ENCODE assay signal across 1 cellular context in the genomic region with DNA sequence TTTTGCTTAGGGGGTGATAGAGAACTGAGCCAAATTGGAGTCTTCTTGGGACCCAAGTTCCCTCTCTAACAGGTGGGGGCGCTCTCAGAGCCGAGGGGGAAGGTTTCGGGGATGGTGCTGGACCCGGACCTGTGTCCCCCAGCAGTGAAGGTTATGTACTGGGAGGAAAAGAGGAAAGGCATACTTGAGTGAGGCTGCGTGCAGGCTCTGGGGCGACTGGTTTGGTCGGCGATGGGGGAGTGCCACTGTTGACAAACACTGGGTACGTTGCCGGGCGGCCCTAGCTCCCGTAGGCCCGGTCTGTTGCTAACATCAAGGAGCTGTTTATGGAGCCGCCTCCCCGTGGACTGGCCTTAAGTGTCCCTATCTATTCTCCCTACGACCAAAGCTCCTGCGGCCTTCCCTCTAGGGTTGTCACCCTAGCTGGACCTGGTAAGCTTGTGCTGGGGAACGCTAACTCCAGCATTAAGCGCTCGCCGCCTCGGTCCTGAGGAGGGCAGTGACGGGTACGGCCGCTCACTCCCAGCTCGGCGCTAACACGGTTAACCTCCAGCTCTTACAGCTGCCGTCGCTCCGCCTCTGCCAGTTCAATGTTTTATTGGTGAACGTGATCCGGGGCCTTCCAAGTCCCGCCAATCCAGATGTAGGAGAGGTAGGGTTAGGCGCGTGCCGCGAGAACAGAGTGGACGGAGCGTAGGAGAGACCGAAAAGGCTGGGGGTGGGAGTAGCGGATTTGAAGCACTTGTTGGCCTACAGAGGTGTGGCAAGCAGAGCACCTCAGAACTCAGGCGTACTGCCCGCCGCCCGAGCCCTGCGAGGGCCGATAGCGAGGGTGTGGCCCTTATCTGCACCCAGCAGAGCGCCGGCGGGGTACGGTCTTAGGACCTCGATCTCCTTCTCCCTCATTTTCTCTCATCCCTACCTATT.
TF ChIP-seq lines count a peak whose summit lies in the region.

PPOX (plus strand) TSS at position 685 of the 927 bp plus-strand sequence. CDS start 422 bp downstream, outside the sequence.

TF ChIP-seq in WTC11, 78 proteins besides CTCF, POLR2A, EP300 and RAD21 (continued from another document):
- TF ChIP-seq HMGXB4 (CRISPR knock-in tag; IDR thresholded peaks at IDR 0.05): no peak; the same call in 1 of the 2 replicates
- TF ChIP-seq RORB (CRISPR knock-in tag; IDR thresholded peaks at IDR 0.05): no peak
- no peak for TF ChIP-seq ATF2 (CRISPR knock-in tag; IDR thresholded peaks at IDR 0.05; ENCODE audit: borderline replicate concordance, low read depth)
- TF ChIP-seq CREM (CRISPR knock-in tag; IDR thresholded peaks at IDR 0.05): peak; percentile 64; the same call in 1 of the 2 replicates
- TF ChIP-seq, protein P1, sequence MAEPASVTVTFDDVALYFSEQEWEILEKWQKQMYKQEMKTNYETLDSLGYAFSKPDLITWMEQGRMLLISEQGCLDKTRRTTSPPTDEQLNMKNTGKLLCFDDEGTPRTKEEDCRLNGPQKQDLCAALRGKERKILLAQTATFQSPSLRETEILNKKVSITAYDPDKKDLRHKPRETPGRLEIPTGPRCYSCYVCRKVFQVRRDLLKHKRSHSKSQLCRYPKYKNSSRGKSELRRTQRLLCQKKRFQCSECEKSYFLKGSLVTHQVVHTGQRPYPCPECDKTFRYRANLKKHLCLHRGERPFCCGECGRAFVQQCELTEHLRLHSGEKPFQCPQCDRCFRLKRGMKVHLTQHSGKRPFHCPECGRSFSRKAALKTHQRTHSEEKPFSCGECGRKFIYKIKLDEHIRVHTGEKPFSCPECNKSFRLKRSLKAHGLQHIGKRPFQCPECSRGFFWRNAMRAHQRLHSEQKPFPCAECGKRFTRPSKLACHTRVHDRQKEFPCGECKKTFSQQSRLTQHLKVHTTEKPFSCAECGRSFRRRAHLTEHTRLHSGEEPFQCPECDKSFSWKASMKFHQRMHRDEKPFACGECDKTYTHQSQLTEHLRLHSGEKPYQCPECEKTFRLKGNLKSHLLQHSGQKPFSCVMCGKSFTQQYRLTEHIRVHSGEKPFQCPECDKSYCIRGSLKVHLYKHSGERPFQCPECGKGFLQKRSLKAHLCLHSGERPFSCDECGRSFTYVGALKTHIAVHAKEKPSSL (CRISPR knock-in tag; conservative IDR thresholded peaks at IDR 0.05): no peak
- TF ChIP-seq, protein P2, sequence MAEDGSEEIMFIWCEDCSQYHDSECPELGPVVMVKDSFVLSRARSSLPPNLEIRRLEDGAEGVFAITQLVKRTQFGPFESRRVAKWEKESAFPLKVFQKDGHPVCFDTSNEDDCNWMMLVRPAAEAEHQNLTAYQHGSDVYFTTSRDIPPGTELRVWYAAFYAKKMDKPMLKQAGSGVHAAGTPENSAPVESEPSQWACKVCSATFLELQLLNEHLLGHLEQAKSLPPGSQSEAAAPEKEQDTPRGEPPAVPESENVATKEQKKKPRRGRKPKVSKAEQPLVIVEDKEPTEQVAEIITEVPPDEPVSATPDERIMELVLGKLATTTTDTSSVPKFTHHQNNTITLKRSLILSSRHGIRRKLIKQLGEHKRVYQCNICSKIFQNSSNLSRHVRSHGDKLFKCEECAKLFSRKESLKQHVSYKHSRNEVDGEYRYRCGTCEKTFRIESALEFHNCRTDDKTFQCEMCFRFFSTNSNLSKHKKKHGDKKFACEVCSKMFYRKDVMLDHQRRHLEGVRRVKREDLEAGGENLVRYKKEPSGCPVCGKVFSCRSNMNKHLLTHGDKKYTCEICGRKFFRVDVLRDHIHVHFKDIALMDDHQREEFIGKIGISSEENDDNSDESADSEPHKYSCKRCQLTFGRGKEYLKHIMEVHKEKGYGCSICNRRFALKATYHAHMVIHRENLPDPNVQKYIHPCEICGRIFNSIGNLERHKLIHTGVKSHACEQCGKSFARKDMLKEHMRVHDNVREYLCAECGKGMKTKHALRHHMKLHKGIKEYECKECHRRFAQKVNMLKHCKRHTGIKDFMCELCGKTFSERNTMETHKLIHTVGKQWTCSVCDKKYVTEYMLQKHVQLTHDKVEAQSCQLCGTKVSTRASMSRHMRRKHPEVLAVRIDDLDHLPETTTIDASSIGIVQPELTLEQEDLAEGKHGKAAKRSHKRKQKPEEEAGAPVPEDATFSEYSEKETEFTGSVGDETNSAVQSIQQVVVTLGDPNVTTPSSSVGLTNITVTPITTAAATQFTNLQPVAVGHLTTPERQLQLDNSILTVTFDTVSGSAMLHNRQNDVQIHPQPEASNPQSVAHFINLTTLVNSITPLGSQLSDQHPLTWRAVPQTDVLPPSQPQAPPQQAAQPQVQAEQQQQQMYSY (CRISPR knock-in tag; IDR thresholded peaks at IDR 0.05): peak; percentile 33; the same call in 1 of the 2 replicates
- peak; percentile 83 for TF ChIP-seq NFYB (CRISPR knock-in tag; conservative IDR thresholded peaks at IDR 0.05; ENCODE audit: low read depth)
- no peak for TF ChIP-seq NR3C1 (CRISPR knock-in tag; conservative IDR thresholded peaks at IDR 0.05; ENCODE audit: low read depth)
- TF ChIP-seq, protein P3, sequence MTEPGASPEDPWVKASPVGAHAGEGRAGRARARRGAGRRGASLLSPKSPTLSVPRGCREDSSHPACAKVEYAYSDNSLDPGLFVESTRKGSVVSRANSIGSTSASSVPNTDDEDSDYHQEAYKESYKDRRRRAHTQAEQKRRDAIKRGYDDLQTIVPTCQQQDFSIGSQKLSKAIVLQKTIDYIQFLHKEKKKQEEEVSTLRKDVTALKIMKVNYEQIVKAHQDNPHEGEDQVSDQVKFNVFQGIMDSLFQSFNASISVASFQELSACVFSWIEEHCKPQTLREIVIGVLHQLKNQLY (CRISPR knock-in tag; IDR thresholded peaks at IDR 0.05): no peak
- TF ChIP-seq, protein P4, sequence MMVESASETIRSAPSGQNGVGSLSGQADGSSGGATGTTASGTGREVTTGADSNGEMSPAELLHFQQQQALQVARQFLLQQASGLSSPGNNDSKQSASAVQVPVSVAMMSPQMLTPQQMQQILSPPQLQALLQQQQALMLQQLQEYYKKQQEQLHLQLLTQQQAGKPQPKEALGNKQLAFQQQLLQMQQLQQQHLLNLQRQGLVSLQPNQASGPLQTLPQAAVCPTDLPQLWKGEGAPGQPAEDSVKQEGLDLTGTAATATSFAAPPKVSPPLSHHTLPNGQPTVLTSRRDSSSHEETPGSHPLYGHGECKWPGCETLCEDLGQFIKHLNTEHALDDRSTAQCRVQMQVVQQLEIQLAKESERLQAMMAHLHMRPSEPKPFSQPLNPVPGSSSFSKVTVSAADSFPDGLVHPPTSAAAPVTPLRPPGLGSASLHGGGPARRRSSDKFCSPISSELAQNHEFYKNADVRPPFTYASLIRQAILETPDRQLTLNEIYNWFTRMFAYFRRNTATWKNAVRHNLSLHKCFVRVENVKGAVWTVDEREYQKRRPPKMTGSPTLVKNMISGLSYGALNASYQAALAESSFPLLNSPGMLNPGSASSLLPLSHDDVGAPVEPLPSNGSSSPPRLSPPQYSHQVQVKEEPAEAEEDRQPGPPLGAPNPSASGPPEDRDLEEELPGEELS (CRISPR knock-in tag; IDR thresholded peaks at IDR 0.05): no peak; the same call in none of the 2 replicates
- peak; percentile 88 for TF ChIP-seq SP1 (CRISPR knock-in tag; conservative IDR thresholded peaks at IDR 0.05)
- TF ChIP-seq NR2C2 (CRISPR knock-in tag; IDR thresholded peaks at IDR 0.05): no peak
- no peak for TF ChIP-seq EMX1 (CRISPR knock-in tag; IDR thresholded peaks at IDR 0.05)
- no peak for TF ChIP-seq TEAD1 (CRISPR knock-in tag; IDR thresholded peaks at IDR 0.05)
- peak; percentile 89 for TF ChIP-seq FOXK1 (CRISPR knock-in tag; IDR thresholded peaks at IDR 0.05)
- TF ChIP-seq, protein P5, sequence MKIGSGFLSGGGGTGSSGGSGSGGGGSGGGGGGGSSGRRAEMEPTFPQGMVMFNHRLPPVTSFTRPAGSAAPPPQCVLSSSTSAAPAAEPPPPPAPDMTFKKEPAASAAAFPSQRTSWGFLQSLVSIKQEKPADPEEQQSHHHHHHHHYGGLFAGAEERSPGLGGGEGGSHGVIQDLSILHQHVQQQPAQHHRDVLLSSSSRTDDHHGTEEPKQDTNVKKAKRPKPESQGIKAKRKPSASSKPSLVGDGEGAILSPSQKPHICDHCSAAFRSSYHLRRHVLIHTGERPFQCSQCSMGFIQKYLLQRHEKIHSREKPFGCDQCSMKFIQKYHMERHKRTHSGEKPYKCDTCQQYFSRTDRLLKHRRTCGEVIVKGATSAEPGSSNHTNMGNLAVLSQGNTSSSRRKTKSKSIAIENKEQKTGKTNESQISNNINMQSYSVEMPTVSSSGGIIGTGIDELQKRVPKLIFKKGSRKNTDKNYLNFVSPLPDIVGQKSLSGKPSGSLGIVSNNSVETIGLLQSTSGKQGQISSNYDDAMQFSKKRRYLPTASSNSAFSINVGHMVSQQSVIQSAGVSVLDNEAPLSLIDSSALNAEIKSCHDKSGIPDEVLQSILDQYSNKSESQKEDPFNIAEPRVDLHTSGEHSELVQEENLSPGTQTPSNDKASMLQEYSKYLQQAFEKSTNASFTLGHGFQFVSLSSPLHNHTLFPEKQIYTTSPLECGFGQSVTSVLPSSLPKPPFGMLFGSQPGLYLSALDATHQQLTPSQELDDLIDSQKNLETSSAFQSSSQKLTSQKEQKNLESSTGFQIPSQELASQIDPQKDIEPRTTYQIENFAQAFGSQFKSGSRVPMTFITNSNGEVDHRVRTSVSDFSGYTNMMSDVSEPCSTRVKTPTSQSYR (CRISPR knock-in tag; IDR thresholded peaks at IDR 0.05): no peak
- TF ChIP-seq SMAD4 (CRISPR knock-in tag; IDR thresholded peaks at IDR 0.05): no peak
- no peak for TF ChIP-seq MXD4 (CRISPR knock-in tag; IDR thresholded peaks at IDR 0.05; ENCODE audit: borderline replicate concordance)
- TF ChIP-seq ERG (CRISPR knock-in tag; IDR thresholded peaks at IDR 0.05): no peak
